7 cellular contexts compared by ENCODE assay signal in genomic region chr18:75305984-75306383, GRCh38.
"Had no signal": no experiment of that assay in that cellular context is flagged by ENCODE, and none has a peak within 500 bp of the region (broad histone marks: within the 10 kb centered on the region; RNA-seq: fewer than 3 reads in every experiment).

No MANE protein-coding gene starts in this region.

- H3K9me3 ChIP-seq: HAP-1 had no signal

- H3K36me3 ChIP-seq: HAP-1 had no signal

- H3K4me3 ChIP-seq: GM23248, HAP-1 had no signal

- H3K4me1 ChIP-seq: HAP-1 had no signal

- DNase-seq: GM23248, GOT3, H7, HFFc6, IMR-90 had no signal

- H3K27ac ChIP-seq: GM23248, HL-60 had no signal
